13 cellular contexts compared by ENCODE assay signal in the genomic region with DNA sequence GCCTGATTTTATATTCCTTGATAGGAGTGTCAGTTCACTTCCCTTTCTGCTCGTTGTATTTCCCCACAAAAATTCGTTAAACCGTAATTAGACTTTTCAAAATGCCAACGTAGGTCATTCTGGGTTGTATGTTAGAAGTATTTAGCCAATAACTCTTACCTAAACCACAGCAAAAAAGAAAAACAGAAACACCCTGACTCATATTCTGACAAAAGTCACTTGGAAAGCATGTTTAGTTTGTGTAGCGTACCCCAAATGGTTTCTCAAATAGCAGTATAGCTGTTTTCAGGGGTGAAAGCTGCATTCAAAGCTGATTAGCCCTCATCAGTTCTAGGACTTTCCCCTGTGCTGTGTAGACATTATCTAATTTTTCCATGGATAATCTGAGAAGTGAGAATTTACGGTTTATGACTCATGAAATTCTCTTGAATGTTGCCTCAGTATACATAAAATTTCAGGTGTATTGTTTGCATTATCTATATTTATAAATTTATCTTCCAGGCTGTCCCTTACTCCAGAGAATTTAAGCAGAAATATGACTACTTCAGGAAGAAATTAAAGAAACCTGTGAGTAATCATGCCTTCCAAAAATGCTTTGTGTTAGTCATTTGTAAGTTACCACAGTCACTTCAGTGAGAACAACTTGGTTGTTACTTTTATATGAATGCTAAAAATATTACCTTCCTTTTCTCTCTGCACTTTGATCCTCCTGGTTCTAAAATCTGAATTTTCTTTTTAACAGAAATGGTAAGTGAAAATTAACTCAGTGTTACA.
DNase-seq lines count a peak whose midpoint lies in the region; ATAC-seq, FAIRE-seq and TF ChIP-seq lines count a peak whose summit lies in the region.
"Had no signal": no experiment of that assay in that cellular context is flagged by ENCODE, and none has a peak within 500 bp of the region (broad histone marks: within the 10 kb centered on the region; RNA-seq: fewer than 3 reads in every experiment).

No MANE protein-coding gene starts in this region.

- H3K36me3 ChIP-seq in PC-3 (ENCODE audit: low read depth, low read length) (peaks cover 29% of the 10 kb centered on the region), endothelial cell of umbilical vein (ENCODE audit: control insufficient read depth in 2 of 2, extremely low read depth in 1 of 2, insufficient read depth in 2 of 2, low read length in 2 of 2) (peaks cover 0 to 16% of the 10 kb centered on the region in 2 experiments), small intestine (ENCODE audit: control insufficient read depth in 2 of 2, insufficient read depth in 2 of 2, low read length in 2 of 2) (peaks cover 2 to 21% of the 10 kb centered on the region in 2 donors)

- WGBS in small intestine, 3 donors, result 82 to 93% (median 89%) methylated on average over 6 of the region's 6 CpGs

- H3K9me3 ChIP-seq in PC-3 (ENCODE audit: low read length) (no peaks in the 10 kb centered on the region), endothelial cell of umbilical vein (replicated peaks; ENCODE audit: control insufficient read depth, insufficient read depth, low read length) (no peaks in the 10 kb centered on the region), small intestine (ENCODE audit: control insufficient read depth, low read depth) (no peaks in the 10 kb centered on the region)
- H3K9me3 ChIP-seq: suprapubic skin had no signal

- dilution Hi-C loops in endothelial cell of umbilical vein (cut with MboI; ENCODE audit: extremely low pct_ligation_motif_present, low sequenced_read_pairs), result no loop called here

- H3F3A ChIP-seq in PC-3 (ENCODE audit: low read length, unreplicated experiment), result peaks cover 5% of the 10 kb centered on the region

- BruUV-seq in PC-3 (replicated peaks; lab: Mats Ljungman, UMichigan) (TSS peak; percentile 63), endothelial cell of umbilical vein (replicated peaks; lab: Mats Ljungman, UMichigan) (no TSS peak)

- H2AFZ ChIP-seq in PC-3 (ENCODE audit: low read length), result no peak overlapping the region
- no peak overlapping the region for H2AFZ ChIP-seq in endothelial cell of umbilical vein (ENCODE audit: low read depth, low read length)

- no peaks in the 10 kb centered on the region for H3K9me2 ChIP-seq in PC-3 (replicated peaks; ENCODE audit: low read length)

- H3K4me2 ChIP-seq in PC-3 (ENCODE audit: low read length), result peak overlapping the region; percentile 61
- no peak overlapping the region for H3K4me2 ChIP-seq in endothelial cell of umbilical vein (ENCODE audit: insufficient read depth, low read length)

- ATAC-seq in PC-3 (peak; percentile 41), GM18498 (IDR thresholded peaks at IDR 0.05; ENCODE audit: unreplicated experiment) (no peak)
- ATAC-seq: Panc1 had no signal

- H3K27ac ChIP-seq in PC-3 (ENCODE audit: low read length) (peak overlapping the region; percentile 92), endothelial cell of umbilical vein (ENCODE audit: insufficient read depth, low read depth, low read length) (no peak overlapping the region), small intestine (ENCODE audit: low read depth in 1 of 2, low read length in 1 of 2) (no peak overlapping the region)
- H3K27ac ChIP-seq: suprapubic skin had no signal

- intact Hi-C loops in PC-3 (cut with micrococcal nuclease), result no loop called here
- intact Hi-C loops in endothelial cell of umbilical vein (cut with micrococcal nuclease), result no loop called here

- peaks cover 48% of the 10 kb centered on the region for H3K4me1 ChIP-seq in PC-3 (ENCODE audit: insufficient read depth, low read length)
- H3K4me1 ChIP-seq in endothelial cell of umbilical vein (ENCODE audit: control insufficient read depth, extremely low read depth, insufficient read depth, low read length), result peaks cover 13% of the 10 kb centered on the region
- no peaks in the 10 kb centered on the region for H3K4me1 ChIP-seq in small intestine (ENCODE audit: control insufficient read depth in 2 of 2, insufficient read depth in 1 of 2, low read depth in 1 of 2, low read length in 1 of 2)
- H3K4me1 ChIP-seq: suprapubic skin had no signal

- H3K9ac ChIP-seq in PC-3 (ENCODE audit: low read length) (peak overlapping the region; percentile 64), endothelial cell of umbilical vein (replicated peaks; ENCODE audit: extremely low read depth, insufficient read depth, low read length) (no peak overlapping the region)

- DNase-seq in ELR (ENCODE audit: low read depth) (peak; percentile 83), PC-3 (peak; percentile 64), endothelial cell of umbilical vein (ENCODE audit: low read depth, low spot score) (no peak), renal cortical epithelial cell (ENCODE audit: low read depth) (peak; percentile 65), small intestine (no peak), retina (no peak)
- DNase-seq: activated CD4-positive, alpha-beta T cell treated with anti-CD3 and anti-CD28 coated beads, Interleukin-2, amount 50 U/mL, for 4 hours; activated gamma-delta T cell; kidney glomerular epithelial cell; NCI-H2171 treated with DMSO at 0.1 percent for 48 hours had no signal

- TF ChIP-seq CTCF in PC-3 (conservative IDR thresholded peaks at IDR 0.05; ENCODE audit: low read depth, low read length) (no peak), endothelial cell of umbilical vein (IDR thresholded peaks at IDR 0.05; ENCODE audit: extremely low read depth in 1 of 2, insufficient read depth in 1 of 2, low read depth in 1 of 2, low read length in 2 of 2) (no peak)

- H3K79me2 ChIP-seq in PC-3 (ENCODE audit: low read length), result no peaks in the 10 kb centered on the region
- no peaks in the 10 kb centered on the region for H3K79me2 ChIP-seq in endothelial cell of umbilical vein (ENCODE audit: control insufficient read depth, insufficient read depth, low read length)

- TF ChIP-seq POLR2A in endothelial cell of umbilical vein (IDR thresholded peaks at IDR 0.05; ENCODE audit: low read depth, low read length), result no peak

- CTCF ChIA-PET in PC-3 (lab: Charles Lee) (no interaction called here), endothelial cell of umbilical vein (lab: Charles Lee) (interaction anchor here (1.1 kb wide), 1 partner anchor 25 kb away, joined by 3 read pairs; no protein-coding TSS in a partner anchor)

- POLR2A ChIA-PET in PC-3 (lab: Charles Lee; ENCODE audit: unreplicated experiment) (no interaction called here), endothelial cell of umbilical vein (lab: Charles Lee) (no interaction called here)

- H3K27me3 ChIP-seq in PC-3 (ENCODE audit: low read length) (no peaks in the 10 kb centered on the region), endothelial cell of umbilical vein (ENCODE audit: control insufficient read depth in 2 of 2, insufficient read depth in 2 of 2, low read length in 2 of 2) (no peaks in the 10 kb centered on the region), small intestine (ENCODE audit: control insufficient read depth in 2 of 2, insufficient read depth in 2 of 2, low read length in 2 of 2) (no peaks in the 10 kb centered on the region)
- H3K27me3 ChIP-seq: suprapubic skin had no signal

- no peak overlapping the region for H3K4me3 ChIP-seq in PC-3 (ENCODE audit: low read length)
- no peak overlapping the region for H3K4me3 ChIP-seq in endothelial cell of umbilical vein (replicated peaks in 1 of 3; ENCODE audit: insufficient read depth in 1 of 3, low read depth in 1 of 3, low read length in 3 of 3)
- no peak overlapping the region for H3K4me3 ChIP-seq in small intestine (ENCODE audit: low read depth in 1 of 2, low read length in 2 of 2)
- H3K4me3 ChIP-seq: suprapubic skin had no signal

- FAIRE-seq in endothelial cell of umbilical vein (lab: Jason Lieb, UNC) (no peak), small intestine (lab: Jason Lieb, UNC) (no peak)

- H4K20me1 ChIP-seq in PC-3 (ENCODE audit: low read length), result no peaks in the 10 kb centered on the region
- H4K20me1 ChIP-seq in endothelial cell of umbilical vein (replicated peaks; ENCODE audit: control insufficient read depth, extremely low read depth, insufficient read depth, low read length), result no peaks in the 10 kb centered on the region

- H3K9me1 ChIP-seq in endothelial cell of umbilical vein (replicated peaks; ENCODE audit: control insufficient read depth, extremely low read depth, insufficient read depth, low read length), result no peaks in the 10 kb centered on the region

TF ChIP-seq in endothelial cell of umbilical vein, 7 proteins besides CTCF, POLR2A, EP300 and RAD21:
- TF ChIP-seq GATA2 (IDR thresholded peaks at IDR 0.05; ENCODE audit: insufficient read depth, insufficient read length, low read depth, low read length), result no peak
- peak; percentile 21 for TF ChIP-seq FOS (IDR thresholded peaks at IDR 0.05; ENCODE audit: borderline replicate concordance, insufficient read depth, low read length)
- no peak for TF ChIP-seq JUN (IDR thresholded peaks at IDR 0.05; ENCODE audit: borderline replicate concordance, insufficient read depth, insufficient read length, low read depth)
- no peak for TF ChIP-seq POLR2AphosphoS5 (IDR thresholded peaks at IDR 0.05; ENCODE audit: insufficient read depth, low read depth, low read length)
- no peak for TF ChIP-seq EZH2 (IDR thresholded peaks at IDR 0.05; ENCODE audit: borderline replicate concordance, low read depth, low read length, severe bottlenecking)
- TF ChIP-seq MYC (IDR thresholded peaks at IDR 0.05; ENCODE audit: low read depth, low read length), result no peak
- no peak for TF ChIP-seq MAX (IDR thresholded peaks at IDR 0.05; ENCODE audit: insufficient read depth, insufficient read length)

Comparison
In these comparisons a context has a peak if more than half of its experiments do, and no peak if none do; other contexts are left out.
1. DNase-seq: peak in ELR (single experiment), PC-3 (single experiment) and renal cortical epithelial cell (single experiment); none in endothelial cell of umbilical vein (single experiment), small intestine (single experiment) and retina (single experiment).